In genomic region chr15:77144492-77145070, GRCh38 we compare ENCODE assay signal across 11 cellular contexts.
DNase-seq lines count a peak whose midpoint lies in the region; ATAC-seq and TF ChIP-seq lines count a peak whose summit lies in the region.
"Had no signal": no experiment of that assay in that cellular context is flagged by ENCODE, and none has a peak within 500 bp of the region (broad histone marks: within the 10 kb centered on the region; RNA-seq: fewer than 3 reads in every experiment).

No MANE protein-coding gene starts in this region.

- H3K4me3 ChIP-seq in MG63 (no peak overlapping the region), dorsolateral prefrontal cortex (no peak overlapping the region)
- H3K4me3 ChIP-seq: lung had no signal

- H3K27ac ChIP-seq in dorsolateral prefrontal cortex, result peak overlapping the region in 51 of 59 donors; percentile 1 to 75 (median 48)

- no peak for TF ChIP-seq CTCF in dorsolateral prefrontal cortex (IDR thresholded peaks at IDR 0.05 in 54 of 56, conservative IDR thresholded peaks at IDR 0.05 in 2 of 56; ENCODE audit: low read depth in 1 of 56, partially characterized antibody in 56 of 56)

- H3K36me3 ChIP-seq in MG63, result peaks cover 12% of the 10 kb centered on the region; the same call in 1 of the 2 replicates

- H3K27me3 ChIP-seq in MG63, result no peaks in the 10 kb centered on the region
- H3K27me3 ChIP-seq in dorsolateral prefrontal cortex, result no peaks in the 10 kb centered on the region

- DNase-seq in AG08396 (ENCODE audit: low spot score) (peak; percentile 65), MG63 (peak; percentile 54), dorsolateral prefrontal cortex (no peak), non-pigmented ciliary epithelial cell (ENCODE audit: low read depth) (peak; percentile 96), dermis blood vessel endothelial cell (no peak), NCI-H69 (lab: John Stamatoyannopoulos, UW) (no peak)
- DNase-seq: activated naive CD4-positive, alpha-beta T cell treated with Interleukin-2 at 50 U/mL for 16 hours; NCI-H345 had no signal

- ATAC-seq in GM21576 (IDR thresholded peaks at IDR 0.05; ENCODE audit: unreplicated experiment) (no peak), GM21717 (IDR thresholded peaks at IDR 0.05; ENCODE audit: unreplicated experiment) (no peak)

- intact Hi-C loops in dorsolateral prefrontal cortex (cut with DNase I), result no loop called here

- H3K9me3 ChIP-seq in MG63, result peaks cover 14% of the 10 kb centered on the region

Comparison
In these comparisons a context has a peak if more than half of its experiments do, and no peak if none do; other contexts are left out.
1. DNase-seq: peak in AG08396 (single experiment), MG63 (single experiment) and non-pigmented ciliary epithelial cell (single experiment); none in dorsolateral prefrontal cortex (0 of 10), dermis blood vessel endothelial cell (single experiment) and NCI-H69 (single experiment).